In the genomic region with DNA sequence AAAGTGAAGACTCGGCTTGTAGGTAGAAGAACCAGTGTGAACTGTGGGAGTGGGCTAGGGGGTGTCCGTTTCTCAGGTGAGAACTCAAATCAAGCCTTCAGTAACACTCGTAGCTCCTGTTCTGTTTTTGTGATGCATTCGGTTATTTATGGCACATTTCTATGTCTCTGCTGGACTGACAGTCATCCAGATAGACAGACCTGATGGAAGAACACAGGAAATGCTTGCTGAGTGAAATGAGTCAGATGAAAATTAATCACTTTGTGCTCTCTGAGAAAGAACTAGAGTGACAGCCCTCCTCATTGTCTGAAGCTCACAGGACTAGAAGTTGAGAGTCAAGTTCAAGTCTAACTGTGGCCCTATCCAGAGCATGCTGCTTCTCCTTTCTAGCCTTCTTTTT, we compare ENCODE assay signal across 8 cellular contexts.
DNase-seq lines count a peak whose midpoint lies in the region; ATAC-seq, FAIRE-seq and TF ChIP-seq lines count a peak whose summit lies in the region.

No MANE protein-coding gene starts in this region.

- H3K4me3 ChIP-seq in bronchial epithelial cell (ENCODE audit: low read depth, low read length), result no peak overlapping the region

- DNase-seq in GM12891 (ENCODE audit: insufficient read length, low spot score) (peak; percentile 32), bronchial epithelial cell (ENCODE audit: low read depth) (peak; percentile 88), NCI-H510A (lab: John Stamatoyannopoulos, UW) (no peak), ACHN (no peak), NCI-H774 (lab: John Stamatoyannopoulos, UW) (no peak), SIG-M5 treated with dmso at 0.1 percent for 504 hours (lab: John Stamatoyannopoulos, UW; ENCODE audit: unreplicated experiment) (no peak)

- peak; percentile 86 for FAIRE-seq in GM12891 (lab: Jason Lieb, UNC)
- FAIRE-seq in bronchial epithelial cell (lab: Jason Lieb, UNC), result no peak

- peaks cover 5% of the 10 kb centered on the region for H3K27me3 ChIP-seq in bronchial epithelial cell (ENCODE audit: control insufficient read depth, insufficient read depth, low read length)

- in situ Hi-C loops in ACHN (cut with HindIII; ENCODE audit: low pct_ligation_motif_present, low pct_unique_long_range_greater_than_20kb, low sequenced_read_pairs), result no loop called here

- peak; percentile 90 for ATAC-seq in GM19468 (IDR thresholded peaks at IDR 0.05; ENCODE audit: extremely low read depth, unreplicated experiment)
- peak; percentile 89 for ATAC-seq in HG03196 (IDR thresholded peaks at IDR 0.05; ENCODE audit: unreplicated experiment)

- no peak for TF ChIP-seq POLR2A in GM12891 (IDR thresholded peaks at IDR 0.05; ENCODE audit: low read depth, low read length)

- H3K36me3 ChIP-seq in bronchial epithelial cell (ENCODE audit: control insufficient read depth, insufficient read depth, low read length), result no peaks in the 10 kb centered on the region

- no peak for TF ChIP-seq CTCF in bronchial epithelial cell (IDR thresholded peaks at IDR 0.05; ENCODE audit: insufficient read depth, low read length, severe bottlenecking)

TF ChIP-seq in GM12891, 5 proteins besides CTCF, POLR2A, EP300 and RAD21:
- TF ChIP-seq TAF1 (IDR thresholded peaks at IDR 0.05; ENCODE audit: low read depth, low read length) (no peak), POU2F2 (IDR thresholded peaks at IDR 0.05; ENCODE audit: low read depth, low read length) (no peak)

Comparison
In these comparisons a context has a peak if more than half of its experiments do, and no peak if none do; other contexts are left out.
1. DNase-seq: peak in GM12891 (single experiment) and bronchial epithelial cell (single experiment); none in NCI-H510A (single experiment), ACHN (single experiment), NCI-H774 (single experiment) and SIG-M5 treated with dmso at 0.1 percent for 504 hours (single experiment).